ENCODE assay signal across 1 cellular context in the genomic region with DNA sequence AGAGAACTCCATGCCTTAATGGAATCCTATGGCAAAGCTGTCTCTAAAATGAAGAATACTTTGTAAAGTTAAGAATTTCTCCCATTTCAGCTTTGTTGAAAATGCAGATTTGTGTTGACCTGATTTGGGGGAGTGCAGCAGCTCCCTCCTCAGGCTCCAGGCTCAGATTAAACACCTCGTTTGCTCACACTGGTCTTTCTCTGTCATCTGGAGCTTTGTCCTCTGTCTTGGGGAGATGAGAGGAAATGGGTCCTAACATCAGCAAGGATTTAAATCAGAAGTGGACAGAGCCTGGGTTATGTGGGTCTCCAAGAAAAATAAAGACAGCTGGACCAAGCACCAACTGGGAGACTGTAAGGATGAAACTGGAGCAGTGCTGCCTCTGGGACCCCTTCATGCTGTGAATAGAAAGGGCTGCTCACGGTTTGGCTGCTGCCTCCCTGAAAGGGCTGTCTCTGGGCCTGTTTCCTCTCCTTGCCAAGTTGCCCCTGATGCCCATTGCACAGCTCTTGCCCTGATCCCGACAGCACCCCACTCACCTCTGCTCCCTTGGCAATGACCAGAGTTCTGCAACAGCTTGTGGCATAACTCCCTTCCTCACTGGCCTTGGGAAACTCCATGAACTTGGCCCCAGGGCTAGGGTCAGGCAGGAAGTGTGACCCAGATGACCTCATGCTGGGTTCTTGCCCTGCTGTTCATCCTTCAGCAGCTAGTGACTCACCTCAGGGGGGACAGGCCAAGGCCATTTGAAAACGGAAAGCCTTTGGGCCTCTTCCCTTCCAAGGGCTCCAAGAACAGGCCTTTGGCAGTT.
TF ChIP-seq lines count a peak whose summit lies in the region.

No MANE protein-coding gene starts in this region.

TF ChIP-seq in WTC11, 78 proteins besides CTCF, POLR2A, EP300 and RAD21 (continued from another document):
- TF ChIP-seq, protein P1, sequence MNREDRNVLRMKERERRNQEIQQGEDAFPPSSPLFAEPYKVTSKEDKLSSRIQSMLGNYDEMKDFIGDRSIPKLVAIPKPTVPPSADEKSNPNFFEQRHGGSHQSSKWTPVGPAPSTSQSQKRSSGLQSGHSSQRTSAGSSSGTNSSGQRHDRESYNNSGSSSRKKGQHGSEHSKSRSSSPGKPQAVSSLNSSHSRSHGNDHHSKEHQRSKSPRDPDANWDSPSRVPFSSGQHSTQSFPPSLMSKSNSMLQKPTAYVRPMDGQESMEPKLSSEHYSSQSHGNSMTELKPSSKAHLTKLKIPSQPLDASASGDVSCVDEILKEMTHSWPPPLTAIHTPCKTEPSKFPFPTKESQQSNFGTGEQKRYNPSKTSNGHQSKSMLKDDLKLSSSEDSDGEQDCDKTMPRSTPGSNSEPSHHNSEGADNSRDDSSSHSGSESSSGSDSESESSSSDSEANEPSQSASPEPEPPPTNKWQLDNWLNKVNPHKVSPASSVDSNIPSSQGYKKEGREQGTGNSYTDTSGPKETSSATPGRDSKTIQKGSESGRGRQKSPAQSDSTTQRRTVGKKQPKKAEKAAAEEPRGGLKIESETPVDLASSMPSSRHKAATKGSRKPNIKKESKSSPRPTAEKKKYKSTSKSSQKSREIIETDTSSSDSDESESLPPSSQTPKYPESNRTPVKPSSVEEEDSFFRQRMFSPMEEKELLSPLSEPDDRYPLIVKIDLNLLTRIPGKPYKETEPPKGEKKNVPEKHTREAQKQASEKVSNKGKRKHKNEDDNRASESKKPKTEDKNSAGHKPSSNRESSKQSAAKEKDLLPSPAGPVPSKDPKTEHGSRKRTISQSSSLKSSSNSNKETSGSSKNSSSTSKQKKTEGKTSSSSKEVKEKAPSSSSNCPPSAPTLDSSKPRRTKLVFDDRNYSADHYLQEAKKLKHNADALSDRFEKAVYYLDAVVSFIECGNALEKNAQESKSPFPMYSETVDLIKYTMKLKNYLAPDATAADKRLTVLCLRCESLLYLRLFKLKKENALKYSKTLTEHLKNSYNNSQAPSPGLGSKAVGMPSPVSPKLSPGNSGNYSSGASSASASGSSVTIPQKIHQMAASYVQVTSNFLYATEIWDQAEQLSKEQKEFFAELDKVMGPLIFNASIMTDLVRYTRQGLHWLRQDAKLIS (CRISPR knock-in tag; IDR thresholded peaks at IDR 0.05; ENCODE audit: borderline replicate concordance), result no peak
- TF ChIP-seq CBFB (CRISPR knock-in tag; IDR thresholded peaks at IDR 0.05; ENCODE audit: low read depth), result no peak
- TF ChIP-seq SMAD3 (CRISPR knock-in tag; IDR thresholded peaks at IDR 0.05; ENCODE audit: borderline replicate concordance), result no peak
- no peak for TF ChIP-seq ZNF121 (CRISPR knock-in tag; IDR thresholded peaks at IDR 0.05)
- TF ChIP-seq SP1 (CRISPR knock-in tag; conservative IDR thresholded peaks at IDR 0.05), result no peak
- no peak for TF ChIP-seq NFYB (CRISPR knock-in tag; conservative IDR thresholded peaks at IDR 0.05; ENCODE audit: low read depth)
- TF ChIP-seq TEAD1 (CRISPR knock-in tag; IDR thresholded peaks at IDR 0.05), result no peak
- TF ChIP-seq NR2C2 (CRISPR knock-in tag; IDR thresholded peaks at IDR 0.05), result no peak
- TF ChIP-seq, protein P2, sequence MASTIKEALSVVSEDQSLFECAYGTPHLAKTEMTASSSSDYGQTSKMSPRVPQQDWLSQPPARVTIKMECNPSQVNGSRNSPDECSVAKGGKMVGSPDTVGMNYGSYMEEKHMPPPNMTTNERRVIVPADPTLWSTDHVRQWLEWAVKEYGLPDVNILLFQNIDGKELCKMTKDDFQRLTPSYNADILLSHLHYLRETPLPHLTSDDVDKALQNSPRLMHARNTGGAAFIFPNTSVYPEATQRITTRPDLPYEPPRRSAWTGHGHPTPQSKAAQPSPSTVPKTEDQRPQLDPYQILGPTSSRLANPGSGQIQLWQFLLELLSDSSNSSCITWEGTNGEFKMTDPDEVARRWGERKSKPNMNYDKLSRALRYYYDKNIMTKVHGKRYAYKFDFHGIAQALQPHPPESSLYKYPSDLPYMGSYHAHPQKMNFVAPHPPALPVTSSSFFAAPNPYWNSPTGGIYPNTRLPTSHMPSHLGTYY (CRISPR knock-in tag; IDR thresholded peaks at IDR 0.05), result no peak
